In genomic region chr6:40568062-40568708, GRCh38 we compare ENCODE assay signal across 22 cellular contexts. TPM values are rescaled to one million over a fixed set of nuclear protein-coding genes. Genes with fewer than 3 reads are reported as not detected.
"Had no signal": no experiment of that assay in that cellular context is flagged by ENCODE, and none has a peak within 500 bp of the region (broad histone marks: within the 10 kb centered on the region; RNA-seq: fewer than 3 reads in every experiment).

No MANE protein-coding gene starts in this region.

- H3K36me3 ChIP-seq: heart left ventricle, right atrium auricular region, sigmoid colon, suprapubic skin, tibial artery, upper lobe of left lung, uterus had no signal

- H3K4me1 ChIP-seq: heart left ventricle, right atrium auricular region, sigmoid colon, suprapubic skin, tibial artery, upper lobe of left lung, uterus had no signal

- H3K27me3 ChIP-seq: dorsolateral prefrontal cortex, right atrium auricular region, sigmoid colon, tibial artery, upper lobe of left lung, uterus had no signal

- H3K27ac ChIP-seq: dorsolateral prefrontal cortex, heart left ventricle, right atrium auricular region, sigmoid colon, skin epidermis, suprapubic skin, tibial artery, upper lobe of left lung, uterus had no signal

- H3K4me3 ChIP-seq: dorsolateral prefrontal cortex, heart left ventricle, right atrium auricular region, sigmoid colon, skin epidermis, suprapubic skin, tibial artery, upper lobe of left lung, uterus had no signal

- ATAC-seq: heart left ventricle; naive thymus-derived CD4-positive, alpha-beta T cell had no signal

- H3K9me3 ChIP-seq: heart left ventricle, right atrium auricular region, sigmoid colon, suprapubic skin, tibial artery, upper lobe of left lung, uterus had no signal

- DNase-seq: cortex of kidney; dorsolateral prefrontal cortex; effector CD8-positive, alpha-beta T cell; foreskin melanocyte; heart left ventricle; hippocampal formation; kidney glomerular epithelial cell; mesendoderm; naive thymus-derived CD4-positive, alpha-beta T cell; nephron progenitor cell; stimulated activated CD4-positive, alpha-beta T cell treated with anti-CD3 and anti-CD28 coated beads, Interleukin-12 subunit alpha, Interleukin-12 subunit beta, amount 100 ng/mL, for 4 hours; stimulated activated naive CD4-positive, alpha-beta T cell treated with Interleukin-2 at 50 U/mL for 16 hours; tibial artery; upper lobe of left lung; uterus had no signal

RNA-seq across cellular contexts. Expression of gene LRFN2, which starts 19.0 kb away (rescaled TPM):
- total RNA-seq: glomerular endothelial cell, heart left ventricle, lung microvascular endothelial cell, osteoblast, right atrium auricular region, suprapubic skin had no signal
